Comparison of ENCODE assay signal across 1 cellular context in the genomic region with DNA sequence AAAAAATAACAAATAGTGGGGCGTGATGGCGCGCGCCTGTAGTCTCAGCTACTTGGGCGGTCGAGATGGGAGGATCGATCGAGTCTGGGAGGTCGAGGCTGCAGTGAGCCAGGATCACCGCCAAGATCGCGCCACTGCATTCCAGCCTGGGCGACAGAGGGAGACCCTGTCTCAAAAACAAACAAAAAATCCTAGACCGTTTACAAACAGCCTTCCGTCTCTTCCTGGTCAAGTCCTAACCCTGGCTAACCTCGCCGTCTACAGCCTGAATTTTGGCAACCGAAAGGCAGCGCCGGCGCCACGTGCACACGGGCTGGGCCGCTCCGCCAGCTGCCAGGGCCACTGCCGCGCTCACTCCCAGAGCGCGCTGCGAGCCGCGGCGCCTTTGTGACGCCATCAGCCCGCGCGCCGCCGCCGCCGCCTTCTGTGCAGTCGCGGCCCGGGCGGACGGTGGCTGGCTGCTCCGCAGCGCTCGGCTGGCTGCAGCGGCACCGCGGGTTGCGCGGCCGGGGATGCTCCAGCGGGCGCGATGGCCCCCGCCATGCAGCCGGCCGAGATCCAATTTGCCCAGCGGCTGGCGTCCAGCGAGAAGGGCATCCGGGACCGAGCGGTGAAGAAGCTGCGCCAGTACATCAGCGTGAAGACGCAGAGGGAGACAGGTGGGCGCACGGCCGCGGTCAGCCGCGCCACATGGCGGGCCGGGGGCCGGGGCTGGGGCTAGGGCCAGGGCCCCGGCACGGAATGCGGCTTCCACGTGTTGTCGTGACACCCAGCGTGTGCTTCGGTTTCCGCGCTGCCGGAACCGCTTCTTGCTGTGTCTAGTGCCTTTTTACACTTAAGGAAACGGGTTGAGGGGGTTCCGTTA.
A peak's percentile ranks its signal among the peaks of the same experiment; 100 is the strongest.
TF ChIP-seq lines count a peak whose summit lies in the region.

HSF2BP (minus strand) TSS at position 353 of the 865 bp plus-strand sequence. CDS start 1,392 bp downstream, outside the sequence.
A gene with protein sequence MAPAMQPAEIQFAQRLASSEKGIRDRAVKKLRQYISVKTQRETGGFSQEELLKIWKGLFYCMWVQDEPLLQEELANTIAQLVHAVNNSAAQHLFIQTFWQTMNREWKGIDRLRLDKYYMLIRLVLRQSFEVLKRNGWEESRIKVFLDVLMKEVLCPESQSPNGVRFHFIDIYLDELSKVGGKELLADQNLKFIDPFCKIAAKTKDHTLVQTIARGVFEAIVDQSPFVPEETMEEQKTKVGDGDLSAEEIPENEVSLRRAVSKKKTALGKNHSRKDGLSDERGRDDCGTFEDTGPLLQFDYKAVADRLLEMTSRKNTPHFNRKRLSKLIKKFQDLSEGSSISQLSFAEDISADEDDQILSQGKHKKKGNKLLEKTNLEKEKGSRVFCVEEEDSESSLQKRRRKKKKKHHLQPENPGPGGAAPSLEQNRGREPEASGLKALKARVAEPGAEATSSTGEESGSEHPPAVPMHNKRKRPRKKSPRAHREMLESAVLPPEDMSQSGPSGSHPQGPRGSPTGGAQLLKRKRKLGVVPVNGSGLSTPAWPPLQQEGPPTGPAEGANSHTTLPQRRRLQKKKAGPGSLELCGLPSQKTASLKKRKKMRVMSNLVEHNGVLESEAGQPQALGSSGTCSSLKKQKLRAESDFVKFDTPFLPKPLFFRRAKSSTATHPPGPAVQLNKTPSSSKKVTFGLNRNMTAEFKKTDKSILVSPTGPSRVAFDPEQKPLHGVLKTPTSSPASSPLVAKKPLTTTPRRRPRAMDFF (plus strand): TSS at position 425 of the 865 bp plus-strand sequence. CDS start 105 bp downstream, at position 530.

TF ChIP-seq in Ishikawa, 13 proteins besides CTCF, POLR2A, EP300 and RAD21 (continued from another document):
- TF ChIP-seq, protein P1, sequence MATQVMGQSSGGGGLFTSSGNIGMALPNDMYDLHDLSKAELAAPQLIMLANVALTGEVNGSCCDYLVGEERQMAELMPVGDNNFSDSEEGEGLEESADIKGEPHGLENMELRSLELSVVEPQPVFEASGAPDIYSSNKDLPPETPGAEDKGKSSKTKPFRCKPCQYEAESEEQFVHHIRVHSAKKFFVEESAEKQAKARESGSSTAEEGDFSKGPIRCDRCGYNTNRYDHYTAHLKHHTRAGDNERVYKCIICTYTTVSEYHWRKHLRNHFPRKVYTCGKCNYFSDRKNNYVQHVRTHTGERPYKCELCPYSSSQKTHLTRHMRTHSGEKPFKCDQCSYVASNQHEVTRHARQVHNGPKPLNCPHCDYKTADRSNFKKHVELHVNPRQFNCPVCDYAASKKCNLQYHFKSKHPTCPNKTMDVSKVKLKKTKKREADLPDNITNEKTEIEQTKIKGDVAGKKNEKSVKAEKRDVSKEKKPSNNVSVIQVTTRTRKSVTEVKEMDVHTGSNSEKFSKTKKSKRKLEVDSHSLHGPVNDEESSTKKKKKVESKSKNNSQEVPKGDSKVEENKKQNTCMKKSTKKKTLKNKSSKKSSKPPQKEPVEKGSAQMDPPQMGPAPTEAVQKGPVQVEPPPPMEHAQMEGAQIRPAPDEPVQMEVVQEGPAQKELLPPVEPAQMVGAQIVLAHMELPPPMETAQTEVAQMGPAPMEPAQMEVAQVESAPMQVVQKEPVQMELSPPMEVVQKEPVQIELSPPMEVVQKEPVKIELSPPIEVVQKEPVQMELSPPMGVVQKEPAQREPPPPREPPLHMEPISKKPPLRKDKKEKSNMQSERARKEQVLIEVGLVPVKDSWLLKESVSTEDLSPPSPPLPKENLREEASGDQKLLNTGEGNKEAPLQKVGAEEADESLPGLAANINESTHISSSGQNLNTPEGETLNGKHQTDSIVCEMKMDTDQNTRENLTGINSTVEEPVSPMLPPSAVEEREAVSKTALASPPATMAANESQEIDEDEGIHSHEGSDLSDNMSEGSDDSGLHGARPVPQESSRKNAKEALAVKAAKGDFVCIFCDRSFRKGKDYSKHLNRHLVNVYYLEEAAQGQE (IDR thresholded peaks at IDR 0.05; ENCODE audit: low read depth), result no peak
- TF ChIP-seq ZBTB7A (IDR thresholded peaks at IDR 0.05; ENCODE audit: low read depth) (no peak), NFIC (IDR thresholded peaks at IDR 0.05) (peak; percentile 53; the same call in 1 of the 2 replicates), YY1 (IDR thresholded peaks at IDR 0.05; ENCODE audit: low read depth) (peak; percentile 72), TCF12 (IDR thresholded peaks at IDR 0.05; ENCODE audit: low read depth) (no peak), EGR1 (IDR thresholded peaks at IDR 0.05) (no peak), FOXM1 (IDR thresholded peaks at IDR 0.05; ENCODE audit: borderline replicate concordance, low read depth) (no peak)
